In genomic region chr13:94246495-94246894, GRCh38 we compare ENCODE assay signal across 28 cellular contexts.
"Had no signal": no experiment of that assay in that cellular context is flagged by ENCODE, and none has a peak within 500 bp of the region (broad histone marks: within the 10 kb centered on the region; RNA-seq: fewer than 3 reads in every experiment).

No MANE protein-coding gene starts in this region.

- H3K27me3 ChIP-seq: neural progenitor cell, neutrophil, ovary, pancreas, right atrium auricular region, sigmoid colon, spleen had no signal

- H3K27ac ChIP-seq: neural progenitor cell, neutrophil, ovary, pancreas, parathyroid adenoma, prostate gland, psoas muscle, right atrium auricular region, sigmoid colon, skin epidermis, spleen had no signal

- H2AFZ ChIP-seq: neural progenitor cell, parathyroid adenoma had no signal

- H3K79me2 ChIP-seq: parathyroid adenoma had no signal

- DNase-seq: naive thymus-derived CD4-positive, alpha-beta T cell; naive thymus-derived CD8-positive, alpha-beta T cell; natural killer cell; nephron progenitor cell; nucleus accumbens; occipital lobe; ovary; pancreas; posterior cingulate gyrus; psoas muscle; retina; right cardiac atrium; sigmoid colon; small intestine; spleen; stimulated activated CD4-positive, alpha-beta T cell treated with anti-CD3 and anti-CD28 coated beads, Interleukin-12 subunit alpha, Interleukin-12 subunit beta, amount 100 ng/mL, for 4 hours; stimulated activated CD4-positive, alpha-beta T cell treated with anti-CD3 and anti-CD28 coated beads, Interleukin-15, amount 100 ng/mL, for 24 hours; stimulated activated CD4-positive, alpha-beta T cell treated with anti-CD3 and anti-CD28 coated beads, Interleukin-1b, Interleukin-23, amount 100 ng/mL, for 48 hours; stimulated activated CD4-positive, alpha-beta T cell treated with anti-CD3 and anti-CD28 coated beads, Interleukin-2, amount 100 ng/mL, for 24 hours had no signal

- H3K4me3 ChIP-seq: neural progenitor cell, ovary, pancreas, prostate gland, psoas muscle, right atrium auricular region, sigmoid colon, skin epidermis, smooth muscle cell, spleen had no signal

- FAIRE-seq: pancreas, small intestine had no signal

- H3K4me2 ChIP-seq: neural progenitor cell, smooth muscle cell had no signal

- H3K36me3 ChIP-seq: neutrophil, ovary, pancreas, prostate gland, right atrium auricular region, sigmoid colon, spleen had no signal

- ATAC-seq: naive thymus-derived CD4-positive, alpha-beta T cell; naive thymus-derived CD8-positive, alpha-beta T cell; natural killer cell; natural killer cell treated with Interleukin-12 subunit alpha and Interleukin-12 subunit beta and Interleukin-15 and Interleukin-18, amount 100 ng/mL, for 72 hours; pancreas; psoas muscle; right cardiac atrium; sciatic nerve had no signal

- H3K9me3 ChIP-seq: neutrophil, ovary, pancreas, prostate gland had no signal

- H3K4me1 ChIP-seq: neural progenitor cell, pancreas, parathyroid adenoma, prostate gland, psoas muscle, right atrium auricular region, sigmoid colon, spleen had no signal

- H3K9ac ChIP-seq: neural progenitor cell, parathyroid adenoma had no signal
